Comparison of ENCODE assay signal across 23 cellular contexts in genomic region chr7:103338864-103339263, GRCh38.
"Had no signal": no experiment of that assay in that cellular context is flagged by ENCODE, and none has a peak within 500 bp of the region (broad histone marks: within the 10 kb centered on the region; RNA-seq: fewer than 3 reads in every experiment).

No MANE protein-coding gene starts in this region.

- ATAC-seq: activated naive CD4-positive, alpha-beta T cell treated with anti-CD3 and anti-CD28 coated beads, Interleukin-2, amount 50 U/mL, for 72 hours; T-helper 17 cell; WTC11 had no signal

- H3K4me3 Mint-ChIP-seq: activated CD4-positive, alpha-beta memory T cell treated with anti-CD3 and anti-CD28 coated beads for 36 hours; activated CD4-positive, alpha-beta T cell treated with anti-CD3 and anti-CD28 coated beads, Interleukin-2, amount 10 ng/mL, durations not matched to agents 24 days and 14 days; T-helper 17 cell; WTC11 had no signal

- DNase-seq: activated CD4-positive, alpha-beta memory T cell treated with anti-CD3 and anti-CD28 coated beads for 36 hours; activated CD4-positive, alpha-beta T cell treated with anti-CD3 and anti-CD28 coated beads, Interleukin-2, amount 10 ng/mL, durations not matched to agents 24 days and 14 days; activated CD4-positive, CD25-positive, alpha-beta regulatory T cell treated with anti-CD3 and anti-CD28 coated beads, Interleukin-2, amount 50 U/mL, for 72 hours; activated CD8-positive, alpha-beta memory T cell treated with anti-CD3 and anti-CD28 coated beads, Interleukin-2, amount 50 U/mL, for 4 hours; activated T-cell treated with anti-CD3 and anti-CD28 coated beads, Interleukin-2, amount 50 U/mL, for 1 hour; brain microvascular endothelial cell; KG1; MG63; MV-4-11; NCI-H1092 treated with DMSO at 0.1 percent for 48 hours; NCI-H1417 treated with DMSO at 0.1 percent for 48 hours; NCI-H1694; NCI-H2029; NCI-H345; NCI-H510A; NCI-H526 treated with DMSO at 0.1 percent for 48 hours; NCI-H82; SIG-M5; T-helper 17 cell; T-helper 9 cell had no signal

- H3K27ac Mint-ChIP-seq: activated CD4-positive, alpha-beta memory T cell treated with anti-CD3 and anti-CD28 coated beads for 36 hours; activated CD4-positive, alpha-beta T cell treated with anti-CD3 and anti-CD28 coated beads, Interleukin-2, amount 10 ng/mL, durations not matched to agents 24 days and 14 days; activated naive CD4-positive, alpha-beta T cell treated with anti-CD3 and anti-CD28 coated beads, Interleukin-2, amount 50 U/mL, for 72 hours; activated T-helper 2 cell treated with anti-CD3 and anti-CD28 coated beads, Interferon-gamma antibody, Interleukin-2, Interleukin-4, amounts not matched to agents 10 μg/mL and 5 μg/mL and 100 μg/mL, durations not matched to agents 14 hours and 24 hours and 36 hours; T-helper 17 cell; WTC11 had no signal

- H3K9me3 Mint-ChIP-seq: activated CD4-positive, alpha-beta memory T cell treated with anti-CD3 and anti-CD28 coated beads for 36 hours; activated CD4-positive, alpha-beta T cell treated with anti-CD3 and anti-CD28 coated beads, Interleukin-2, amount 10 ng/mL, durations not matched to agents 24 days and 14 days; activated naive CD4-positive, alpha-beta T cell treated with anti-CD3 and anti-CD28 coated beads, Interleukin-2, amount 50 U/mL, for 72 hours; activated T-helper 2 cell treated with anti-CD3 and anti-CD28 coated beads, Interferon-gamma antibody, Interleukin-2, Interleukin-4, amounts not matched to agents 10 μg/mL and 5 μg/mL and 100 μg/mL, durations not matched to agents 14 hours and 24 hours and 36 hours; WTC11 had no signal

- H3K27me3 Mint-ChIP-seq: activated CD4-positive, alpha-beta memory T cell treated with anti-CD3 and anti-CD28 coated beads for 36 hours; activated CD4-positive, alpha-beta T cell treated with anti-CD3 and anti-CD28 coated beads, Interleukin-2, amount 10 ng/mL, durations not matched to agents 24 days and 14 days; T-helper 17 cell had no signal
